18 cellular contexts compared by ENCODE assay signal in the genomic region with DNA sequence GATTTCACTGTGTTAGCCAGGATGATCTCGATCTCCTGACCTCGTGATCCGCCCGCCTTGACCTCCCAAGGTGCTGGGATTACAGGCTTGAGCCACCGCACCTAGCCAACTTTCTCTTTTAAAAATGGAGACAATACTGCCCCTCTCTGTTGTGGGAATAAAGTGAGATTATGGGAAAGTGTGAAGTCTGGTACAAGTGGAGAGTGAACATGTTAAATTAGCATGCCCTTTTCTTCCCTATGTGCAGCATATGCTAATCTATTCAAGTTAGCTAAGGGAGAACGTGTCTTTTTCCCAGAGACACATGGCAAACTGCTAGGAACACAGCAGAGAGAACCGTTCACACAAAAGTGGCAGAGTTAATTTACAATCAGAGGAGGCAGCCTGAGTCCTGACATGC. TPM values are rescaled to one million over a fixed set of nuclear protein-coding genes. Genes with fewer than 3 reads are reported as not detected.
DNase-seq lines count a peak whose midpoint lies in the region; ATAC-seq and TF ChIP-seq lines count a peak whose summit lies in the region.
"Had no signal": no experiment of that assay in that cellular context is flagged by ENCODE, and none has a peak within 500 bp of the region (broad histone marks: within the 10 kb centered on the region; RNA-seq: fewer than 3 reads in every experiment).

No MANE protein-coding gene starts in this region.

- no peaks in the 10 kb centered on the region for H3K9me3 Mint-ChIP-seq in activated T-helper 2 cell treated with anti-CD3 and anti-CD28 coated beads, Interferon-gamma antibody, Interleukin-2, Interleukin-4, amounts not matched to agents 10 μg/mL and 5 μg/mL and 100 μg/mL, durations not matched to agents 14 hours and 24 hours and 36 hours

- H3K9ac ChIP-seq in SK-N-SH (no peak overlapping the region), neural cell (ENCODE audit: low read length) (no peak overlapping the region), colonic mucosa (ENCODE audit: low read depth in 2 of 2, low read length in 2 of 2) (no peak overlapping the region)

- H3K27me3 ChIP-seq in SK-N-SH (ENCODE audit: insufficient read depth) (no peaks in the 10 kb centered on the region), neural cell (ENCODE audit: insufficient read depth, low read depth, low read length) (no peaks in the 10 kb centered on the region), colonic mucosa (no peaks in the 10 kb centered on the region), aorta (ENCODE audit: control insufficient read depth in 1 of 2, insufficient read depth in 2 of 2, low read length in 1 of 2) (no peaks in the 10 kb centered on the region)
- H3K27me3 ChIP-seq: sigmoid colon, SJCRH30 had no signal

- H3K4me3 Mint-ChIP-seq in activated T-helper 2 cell treated with anti-CD3 and anti-CD28 coated beads, Interferon-gamma antibody, Interleukin-2, Interleukin-4, amounts not matched to agents 10 μg/mL and 5 μg/mL and 100 μg/mL, durations not matched to agents 14 hours and 24 hours and 36 hours (ENCODE audit: low read depth), result peak overlapping the region; percentile 99

- H3F3A ChIP-seq in SK-N-SH (replicated peaks; ENCODE audit: insufficient read depth) (peaks cover 17% of the 10 kb centered on the region), neural cell (ENCODE audit: insufficient read depth, low read length, poor library complexity, severe bottlenecking) (peaks cover 4% of the 10 kb centered on the region)

- H3K4me1 ChIP-seq in SK-N-SH (ENCODE audit: control insufficient read depth in 1 of 2, insufficient read depth in 2 of 2, low read depth in 1 of 2, low read length in 1 of 2) (peaks cover 0 to 9% of the 10 kb centered on the region in 2 experiments; a peak in 1 of 4 replicates), HEK293 (ENCODE audit: control insufficient read depth, insufficient read depth, low read length) (peaks cover 11% of the 10 kb centered on the region), colonic mucosa (peaks cover 6% of the 10 kb centered on the region), aorta (ENCODE audit: control insufficient read depth in 1 of 2, insufficient read depth in 2 of 2, low read length in 2 of 2) (no peaks in the 10 kb centered on the region)

- ATAC-seq in SK-N-SH treated with all-trans-retinoic acid at 6 μM for 48 hours, result no peak
- ATAC-seq in aorta (ENCODE audit: low FRiP score), result no peak
- ATAC-seq: mucosa of descending colon had no signal

- TF ChIP-seq EP300 in SK-N-SH (IDR thresholded peaks at IDR 0.05; ENCODE audit: borderline replicate concordance in 1 of 2, low read depth in 1 of 2, low read length in 1 of 2), result no peak
- TF ChIP-seq EP300 in neural cell (conservative IDR thresholded peaks at IDR 0.05; ENCODE audit: poor library complexity, severe bottlenecking), result no peak

- H3K9me3 ChIP-seq in SK-N-SH (no peaks in the 10 kb centered on the region), HEK293 (ENCODE audit: control insufficient read depth, insufficient read depth, low read depth, low read length) (no peaks in the 10 kb centered on the region), neural cell (ENCODE audit: low read length) (no peaks in the 10 kb centered on the region), colonic mucosa (no peaks in the 10 kb centered on the region), aorta (ENCODE audit: control insufficient read depth, low read length) (no peaks in the 10 kb centered on the region)
- H3K9me3 ChIP-seq: mucosa of descending colon, sigmoid colon, SJCRH30 had no signal

- H3K27ac ChIP-seq in SK-N-SH (ENCODE audit: low read depth in 2 of 2, low read length in 1 of 2) (no peak overlapping the region), HEK293 (ENCODE audit: extremely low read depth, low read depth, low read length) (no peak overlapping the region), neural cell (ENCODE audit: low read length) (no peak overlapping the region), colonic mucosa (no peak overlapping the region), aorta (ENCODE audit: low read depth in 1 of 2, low read length in 2 of 2) (no peak overlapping the region)
- H3K27ac ChIP-seq: SJCRH30 had no signal

- peaks cover 17% of the 10 kb centered on the region for H3K4me1 Mint-ChIP-seq in activated T-helper 2 cell treated with anti-CD3 and anti-CD28 coated beads, Interferon-gamma antibody, Interleukin-2, Interleukin-4, amounts not matched to agents 10 μg/mL and 5 μg/mL and 100 μg/mL, durations not matched to agents 14 hours and 24 hours and 36 hours (ENCODE audit: low read depth)

- no peak overlapping the region; a peak in 1 of 4 replicates for H3K4me3 ChIP-seq in SK-N-SH (ENCODE audit: low read depth in 2 of 2, low read length in 1 of 2)
- H3K4me3 ChIP-seq in HEK293 (ENCODE audit: low read depth, low read length), result no peak overlapping the region
- H3K4me3 ChIP-seq in neural cell (ENCODE audit: low read length), result peak overlapping the region; percentile 69
- H3K4me3 ChIP-seq in colonic mucosa, result no peak overlapping the region
- H3K4me3 ChIP-seq in aorta (ENCODE audit: low read length in 2 of 2), result no peak overlapping the region
- H3K4me3 ChIP-seq: mucosa of descending colon had no signal

- intact Hi-C loops in activated T-helper 2 cell treated with anti-CD3 and anti-CD28 coated beads, Interferon-gamma antibody, Interleukin-2, Interleukin-4, amounts not matched to agents 10 μg/mL and 5 μg/mL and 100 μg/mL, durations not matched to agents 14 hours and 24 hours and 36 hours (cut with micrococcal nuclease), result loop anchor here (2.0 kb wide), 1 partner anchor 65 kb away; no protein-coding TSS in a partner anchor
- intact Hi-C loops in colonic mucosa (cut with DNase I), result no loop called here
- intact Hi-C loops in aorta (cut with DNase I), result no loop called here

- H3K9me2 ChIP-seq in SK-N-SH (no peaks in the 10 kb centered on the region), neural cell (ENCODE audit: insufficient read depth, low read length) (no peaks in the 10 kb centered on the region)

- TF ChIP-seq CTCF in SK-N-SH (IDR thresholded peaks at IDR 0.05), result no peak
- no peak for TF ChIP-seq CTCF in HEK293 (tag by site-specific recombination; IDR thresholded peaks at IDR 0.05)
- no peak for TF ChIP-seq CTCF in neural cell (IDR thresholded peaks at IDR 0.05; ENCODE audit: poor library complexity, severe bottlenecking)
- no peak for TF ChIP-seq CTCF in GM10248 (IDR thresholded peaks at IDR 0.05; ENCODE audit: control extremely low read depth, extremely low read depth, low read depth, missing control alignments)
- no peak for TF ChIP-seq CTCF in colonic mucosa (IDR thresholded peaks at IDR 0.05)

- peak overlapping the region; percentile 58 for H3K27ac Mint-ChIP-seq in activated T-helper 2 cell treated with anti-CD3 and anti-CD28 coated beads, Interferon-gamma antibody, Interleukin-2, Interleukin-4, amounts not matched to agents 10 μg/mL and 5 μg/mL and 100 μg/mL, durations not matched to agents 14 hours and 24 hours and 36 hours

- H3K36me3 ChIP-seq in SK-N-SH (replicated peaks in 1 of 2; ENCODE audit: control insufficient read depth in 1 of 2, insufficient read depth in 2 of 2, low read length in 1 of 2), result peaks cover 9 to 30% of the 10 kb centered on the region in 2 experiments
- H3K36me3 ChIP-seq in HEK293 (ENCODE audit: control insufficient read depth in 2 of 2, insufficient read depth in 1 of 2, low read length in 2 of 2), result peaks cover 15 to 36% of the 10 kb centered on the region in 2 experiments
- H3K36me3 ChIP-seq in neural cell (ENCODE audit: insufficient read depth, low read length), result no peaks in the 10 kb centered on the region
- H3K36me3 ChIP-seq in colonic mucosa, result peaks cover 10% of the 10 kb centered on the region
- H3K36me3 ChIP-seq in aorta (ENCODE audit: control insufficient read depth in 1 of 2, insufficient read depth in 2 of 2, low read length in 1 of 2), result peaks cover 0 to 6% of the 10 kb centered on the region in 2 donors

- H4K20me1 ChIP-seq in SK-N-SH (ENCODE audit: insufficient read depth), result no peaks in the 10 kb centered on the region
- no peaks in the 10 kb centered on the region for H4K20me1 ChIP-seq in neural cell (ENCODE audit: insufficient read depth)

- peaks cover 11% of the 10 kb centered on the region for H3K36me3 Mint-ChIP-seq in activated T-helper 2 cell treated with anti-CD3 and anti-CD28 coated beads, Interferon-gamma antibody, Interleukin-2, Interleukin-4, amounts not matched to agents 10 μg/mL and 5 μg/mL and 100 μg/mL, durations not matched to agents 14 hours and 24 hours and 36 hours (ENCODE audit: low read depth)

- no peaks in the 10 kb centered on the region for H3K27me3 Mint-ChIP-seq in activated T-helper 2 cell treated with anti-CD3 and anti-CD28 coated beads, Interferon-gamma antibody, Interleukin-2, Interleukin-4, amounts not matched to agents 10 μg/mL and 5 μg/mL and 100 μg/mL, durations not matched to agents 14 hours and 24 hours and 36 hours (ENCODE audit: low read depth)

- H2AFZ ChIP-seq in SK-N-SH (ENCODE audit: low read depth), result no peak overlapping the region
- H2AFZ ChIP-seq in neural cell (ENCODE audit: low read depth, low read length), result no peak overlapping the region

- TF ChIP-seq RAD21 in SK-N-SH (IDR thresholded peaks at IDR 0.05; ENCODE audit: low read length) (no peak), neural cell (conservative IDR thresholded peaks at IDR 0.05) (no peak)

- no peak for DNase-seq in SK-N-SH
- no peak for DNase-seq in activated T-helper 2 cell treated with anti-CD3 and anti-CD28 coated beads, Interferon-gamma antibody, Interleukin-2, Interleukin-4, amounts not matched to agents 10 μg/mL and 5 μg/mL and 100 μg/mL, durations not matched to agents 14 hours and 24 hours and 36 hours (ENCODE audit: low spot score)
- no peak for DNase-seq in GM10248 (ENCODE audit: extremely low spot score)
- no peak for DNase-seq in colonic mucosa
- DNase-seq in aorta, result no peak
- DNase-seq: 8988T; activated CD4-positive, alpha-beta T cell treated with anti-CD3 and anti-CD28 coated beads for 1 hour; amniotic stem cell; DMS153; mucosa of descending colon; NCI-H146; NCI-H526 treated with DMSO at 0.1 percent for 48 hours; sigmoid colon; SJCRH30 had no signal

- H3K79me2 ChIP-seq in SK-N-SH (ENCODE audit: insufficient read depth) (peaks cover 17% of the 10 kb centered on the region; the same call in 1 of the 2 replicates), neural cell (replicated peaks; ENCODE audit: insufficient read depth, low read length) (no peaks in the 10 kb centered on the region)

- POLR2A ChIA-PET in SK-N-SH (lab: Yijun Ruan, JAX), result interaction anchor here (0.6 to 2.6 kb wide), 3 partner anchors 28 to 42 kb away, joined by 3 to 24 read pairs (median 3); a partner anchor contains a TSS
- POLR2A ChIA-PET in HEK293 (lab: Yijun Ruan, JAX), result interaction anchor here (3.6 to 4.0 kb wide), 2 partner anchors 27 to 36 kb away, joined by 49 to 104 read pairs; a partner anchor contains a TSS
- POLR2A ChIA-PET in GM10248 (lab: Yijun Ruan, JAX), result interaction anchor here (2.3 kb wide), 1 partner anchor 36 kb away, joined by 17 read pairs; a partner anchor contains a TSS

- H3K4me2 ChIP-seq in SK-N-SH (peak overlapping the region; percentile 86), neural cell (ENCODE audit: low read length) (no peak overlapping the region)

- 95% methylated on average over 7 of the region's 7 CpGs for WGBS in SK-N-SH (ENCODE audit: low lambda C conversion rate)
- 86 to 92% methylated on average over 7 of the region's 7 CpGs for WGBS in aorta, 2 donors

- CTCF ChIA-PET in SK-N-SH (lab: Yijun Ruan, JAX) (interaction anchor here (1.1 to 2.1 kb wide), 7 partner anchors 8 to 144 kb away, joined by 3 to 9 read pairs (median 4); a partner anchor contains a TSS), HEK293 (lab: Yijun Ruan, JAX) (interaction anchor here (0.7 to 3.5 kb wide), 4 partner anchors 9 to 161 kb away, joined by 3 to 21 read pairs (median 3); a partner anchor contains a TSS), GM10248 (lab: Yijun Ruan, JAX) (interaction anchor here (1.8 to 4.8 kb wide), 4 partner anchors 28 to 147 kb away, joined by 5 to 31 read pairs (median 16); a partner anchor contains a TSS)

RNA-seq across cellular contexts. Expression of a gene that starts 1.5 kb away (rescaled TPM):
- polyA plus RNA-seq in SK-N-SH (2012; rRNA removed) (191 and 231 TPM in 2 replicates), neural cell (45.8 and 50.2 TPM in 2 replicates), aorta (10 to 100 TPM; 43.8 to 70.5 TPM)
- polyA plus RNA-seq in SK-N-SH (2012; cell fraction: cytosol; rRNA removed), result 134 and 163 TPM in 2 replicates
- 340 and 362 TPM in 2 replicates for polyA plus RNA-seq in SK-N-SH (2012; cell fraction: nucleus; rRNA removed)
- 33.0 and 35.6 TPM in 2 replicates for total RNA-seq in activated T-helper 2 cell treated with anti-CD3 and anti-CD28 coated beads, Interferon-gamma antibody, Interleukin-2, Interleukin-4, amounts not matched to agents 10 μg/mL and 5 μg/mL and 100 μg/mL, durations not matched to agents 14 hours and 24 hours and 36 hours
- 22.2 and 22.6 TPM in 2 replicates for polyA minus RNA-seq in neural cell
- total RNA-seq in colonic mucosa (10 to 100 TPM; 33.3 to 47.6 TPM), aorta (10 to 100 TPM; 47.0 to 50.1 TPM)

RNA-seq across cellular contexts. Expression of a gene that starts 24.7 kb away (rescaled TPM):
- 5.9 and 9.9 TPM in 2 replicates for polyA plus RNA-seq in SK-N-SH (2012; rRNA removed)
- polyA plus RNA-seq in SK-N-SH (2012; cell fraction: cytosol; rRNA removed), result 9.0 and 13.5 TPM in 2 replicates
- polyA plus RNA-seq in SK-N-SH (2012; cell fraction: nucleus; rRNA removed), result 26.9 and 28.4 TPM in 2 replicates
- 0.18 TPM in 1 of 2 replicates, not detected in the other for total RNA-seq in activated T-helper 2 cell treated with anti-CD3 and anti-CD28 coated beads, Interferon-gamma antibody, Interleukin-2, Interleukin-4, amounts not matched to agents 10 μg/mL and 5 μg/mL and 100 μg/mL, durations not matched to agents 14 hours and 24 hours and 36 hours
- polyA plus RNA-seq in neural cell, result 2.1 and 4.4 TPM in 2 replicates
- polyA minus RNA-seq in neural cell, result 3.5 and 3.9 TPM in 2 replicates
- total RNA-seq in colonic mucosa, result 1 to 10 TPM in 1 of 2 donors, under 1 TPM in 1; 0.44 to 1.2 TPM
- 10 to 100 TPM in 1 of 2 donors, 1 to 10 TPM in 1; 1.2 to 10.7 TPM for total RNA-seq in aorta
- 1 to 10 TPM; 4.3 to 7.5 TPM for polyA plus RNA-seq in aorta
- total RNA-seq: fibroblast of villous mesenchyme had no signal

RNA-seq across cellular contexts. Expression of a gene that starts 27.6 kb away (rescaled TPM):
- 535 and 624 TPM in 2 replicates for polyA plus RNA-seq in SK-N-SH (2012; rRNA removed)
- polyA plus RNA-seq in SK-N-SH (2012; cell fraction: cytosol; rRNA removed), result 310 and 447 TPM in 2 replicates
- 217 and 351 TPM in 2 replicates for polyA plus RNA-seq in SK-N-SH (2012; cell fraction: nucleus; rRNA removed)
- total RNA-seq in activated T-helper 2 cell treated with anti-CD3 and anti-CD28 coated beads, Interferon-gamma antibody, Interleukin-2, Interleukin-4, amounts not matched to agents 10 μg/mL and 5 μg/mL and 100 μg/mL, durations not matched to agents 14 hours and 24 hours and 36 hours, result 162 and 172 TPM in 2 replicates
- 134 and 176 TPM in 2 replicates for polyA plus RNA-seq in neural cell
- polyA minus RNA-seq in neural cell, result 120 and 128 TPM in 2 replicates
- total RNA-seq in colonic mucosa, result 100 to 1,000 TPM; 199 to 212 TPM
- total RNA-seq in aorta, result 100 to 1,000 TPM; 110 to 144 TPM
- polyA plus RNA-seq in aorta, result 100 to 1,000 TPM; 134 to 141 TPM

RNA-seq across cellular contexts. Expression of a gene that starts 36.2 kb away (rescaled TPM):
- polyA plus RNA-seq in SK-N-SH (2012; rRNA removed) (64.9 and 80.4 TPM in 2 replicates), neural cell (25.8 and 30.2 TPM in 2 replicates), aorta (10 to 100 TPM; 23.2 to 49.3 TPM)
- 32.4 and 44.0 TPM in 2 replicates for polyA plus RNA-seq in SK-N-SH (2012; cell fraction: cytosol; rRNA removed)
- polyA plus RNA-seq in SK-N-SH (2012; cell fraction: nucleus; rRNA removed), result 222 and 232 TPM in 2 replicates
- 73.7 and 75.4 TPM in 2 replicates for total RNA-seq in activated T-helper 2 cell treated with anti-CD3 and anti-CD28 coated beads, Interferon-gamma antibody, Interleukin-2, Interleukin-4, amounts not matched to agents 10 μg/mL and 5 μg/mL and 100 μg/mL, durations not matched to agents 14 hours and 24 hours and 36 hours
- polyA minus RNA-seq in neural cell, result 28.7 and 29.7 TPM in 2 replicates
- total RNA-seq in colonic mucosa (10 to 100 TPM; 50.0 to 53.6 TPM), aorta (10 to 100 TPM; 54.4 to 66.7 TPM)

RNA-seq across cellular contexts. Expression of a gene that starts 40.8 kb away (rescaled TPM):
- 391 and 661 TPM in 2 replicates for polyA plus RNA-seq in SK-N-SH (2012; rRNA removed)
- polyA plus RNA-seq in SK-N-SH (2012; cell fraction: cytosol; rRNA removed), result 526 and 613 TPM in 2 replicates
- polyA plus RNA-seq in SK-N-SH (2012; cell fraction: nucleus; rRNA removed), result 247 and 291 TPM in 2 replicates
- total RNA-seq in activated T-helper 2 cell treated with anti-CD3 and anti-CD28 coated beads, Interferon-gamma antibody, Interleukin-2, Interleukin-4, amounts not matched to agents 10 μg/mL and 5 μg/mL and 100 μg/mL, durations not matched to agents 14 hours and 24 hours and 36 hours, result 235 and 262 TPM in 2 replicates
- polyA plus RNA-seq in neural cell, result 504 and 557 TPM in 2 replicates
- 239 and 310 TPM in 2 replicates for polyA minus RNA-seq in neural cell
- total RNA-seq in colonic mucosa, result 100 to 1,000 TPM; 169 to 182 TPM
- total RNA-seq in aorta, result 100 to 1,000 TPM; 358 to 396 TPM
- 100 to 1,000 TPM; 549 to 584 TPM for polyA plus RNA-seq in aorta
